Comparison of ENCODE assay signal across 7 cellular contexts in genomic region chr16:16201880-16202279, GRCh38. TPM values are rescaled to one million over a fixed set of nuclear protein-coding genes. Genes with fewer than 3 reads are reported as not detected.
"Had no signal": no experiment of that assay in that cellular context is flagged by ENCODE, and none has a peak within 500 bp of the region (broad histone marks: within the 10 kb centered on the region; RNA-seq: fewer than 3 reads in every experiment).

No MANE protein-coding gene starts in this region.

RNA-seq across cellular contexts. Expression of gene ABCC6, which starts 21.4 kb away (rescaled TPM):
- total RNA-seq: activated CD4-positive, alpha-beta T cell treated with anti-CD3 and anti-CD28 coated beads, Interleukin-2, amount 10 ng/mL, durations not matched to agents 7 days and 5 days; activated CD8-positive, alpha-beta T cell treated with anti-CD3 and anti-CD28 coated beads, Interleukin-2, amount 10 ng/mL, durations not matched to agents 7 days and 5 days; activated naive CD8-positive, alpha-beta T cell treated with anti-CD3 and anti-CD28 coated beads, Interleukin-2, amount 10 ng/mL, durations not matched to agents 7 days and 5 days; activated T-helper 2 cell treated with anti-CD3 and anti-CD28 coated beads, Interferon-gamma antibody, Interleukin-2, Interleukin-4, amounts not matched to agents 10 μg/mL and 5 μg/mL and 100 μg/mL, durations not matched to agents 14 hours and 24 hours and 36 hours; bronchial epithelial cell; T-helper 17 cell; T-helper 2 cell treated with Interferon-gamma antibody and Interleukin-4, amounts not matched to agents 100 ng/mL and 5 ng/mL, for 36 hours had no signal
